In genomic region chr4:8507251-8507570, GRCh38 we compare ENCODE assay signal across 15 cellular contexts.
DNase-seq lines count a peak whose midpoint lies in the region; ATAC-seq and TF ChIP-seq lines count a peak whose summit lies in the region.
"Had no signal": no experiment of that assay in that cellular context is flagged by ENCODE, and none has a peak within 500 bp of the region (broad histone marks: within the 10 kb centered on the region; RNA-seq: fewer than 3 reads in every experiment).

No MANE protein-coding gene starts in this region.

- H3K18ac ChIP-seq in neuronal stem cell (ENCODE audit: low read length): peak overlapping the region; percentile 95

- H3K4me3 Mint-ChIP-seq in immature natural killer cell: no peak overlapping the region
- H3K4me3 Mint-ChIP-seq: naive thymus-derived CD8-positive, alpha-beta T cell; stimulated activated effector memory CD8-positive, alpha-beta T cell treated with anti-CD3 and anti-CD28 coated beads, Interleukin-12 subunit alpha, Interleukin-12 subunit beta, amount 100 ng/mL, for 72 hours had no signal

- no peaks in the 10 kb centered on the region for H3K9me3 Mint-ChIP-seq in immature natural killer cell
- H3K9me3 Mint-ChIP-seq: stimulated activated effector memory CD8-positive, alpha-beta T cell treated with anti-CD3 and anti-CD28 coated beads, Interleukin-12 subunit alpha, Interleukin-12 subunit beta, amount 100 ng/mL, for 72 hours had no signal

- no peak overlapping the region for H3K4me3 ChIP-seq in esophagus muscularis mucosa
- no peak overlapping the region for H3K4me3 ChIP-seq in neuronal stem cell (ENCODE audit: low read length in 2 of 2)
- H3K4me3 ChIP-seq in upper lobe of left lung: no peak overlapping the region
- no peak overlapping the region for H3K4me3 ChIP-seq in HAP-1

- peaks cover 0 to 5% (median 0%) of the 10 kb centered on the region in 4 donors for H3K27me3 ChIP-seq in esophagus muscularis mucosa
- H3K27me3 ChIP-seq in neuronal stem cell (ENCODE audit: control insufficient read depth in 3 of 3, insufficient read depth in 3 of 3, low read depth in 1 of 3, low read length in 3 of 3): peaks cover 0 to 15% (median 0%) of the 10 kb centered on the region in 3 experiments
- H3K27me3 ChIP-seq in upper lobe of left lung: no peaks in the 10 kb centered on the region
- H3K27me3 ChIP-seq in HAP-1 (ENCODE audit: low read depth): no peaks in the 10 kb centered on the region

- H2BK12ac ChIP-seq in neuronal stem cell (ENCODE audit: low read length): peak overlapping the region; percentile 96

- H2AK5ac ChIP-seq in neuronal stem cell (ENCODE audit: low read depth, low read length): peak overlapping the region; percentile 95

- no peak overlapping the region for H2AFZ ChIP-seq in neuronal stem cell (ENCODE audit: low read length)

- no peaks in the 10 kb centered on the region for H3K36me3 ChIP-seq in esophagus muscularis mucosa
- no peaks in the 10 kb centered on the region for H3K36me3 ChIP-seq in neuronal stem cell (replicated peaks in 1 of 2; ENCODE audit: control insufficient read depth in 2 of 2, insufficient read depth in 2 of 2, low read length in 2 of 2)
- no peaks in the 10 kb centered on the region for H3K36me3 ChIP-seq in upper lobe of left lung
- no peaks in the 10 kb centered on the region for H3K36me3 ChIP-seq in HAP-1 (replicated peaks)

- in situ Hi-C loops in HAP-1 (cut with MboI; ENCODE audit: low sequenced_read_pairs): no loop called here

- TF ChIP-seq CTCF in esophagus muscularis mucosa (IDR thresholded peaks at IDR 0.05) (no peak), upper lobe of left lung (IDR thresholded peaks at IDR 0.05) (no peak)

- no peaks in the 10 kb centered on the region for H3K36me3 Mint-ChIP-seq in immature natural killer cell
- H3K36me3 Mint-ChIP-seq: stimulated activated effector memory CD8-positive, alpha-beta T cell treated with anti-CD3 and anti-CD28 coated beads, Interleukin-12 subunit alpha, Interleukin-12 subunit beta, amount 100 ng/mL, for 72 hours had no signal

- intact Hi-C loops in esophagus muscularis mucosa (cut with DNase I): no loop called here

- peak overlapping the region; percentile 17 for H3K23ac ChIP-seq in neuronal stem cell (ENCODE audit: low read depth, low read length, poor library complexity)

- no peak overlapping the region for H3K27ac Mint-ChIP-seq in immature natural killer cell
- H3K27ac Mint-ChIP-seq: stimulated activated effector memory CD8-positive, alpha-beta T cell treated with anti-CD3 and anti-CD28 coated beads, Interleukin-12 subunit alpha, Interleukin-12 subunit beta, amount 100 ng/mL, for 72 hours had no signal

- H3K14ac ChIP-seq in neuronal stem cell (ENCODE audit: low read length): peak overlapping the region; percentile 59

- H2BK5ac ChIP-seq in neuronal stem cell (ENCODE audit: low read length): peak overlapping the region; percentile 78

- no peak overlapping the region for H3K4me2 ChIP-seq in neuronal stem cell (ENCODE audit: insufficient read depth, low read length, poor library complexity, severe bottlenecking)

- H3K27ac ChIP-seq in esophagus muscularis mucosa (replicated peaks in 1 of 4) (peak overlapping the region; percentile 66 to 77 (median 72)), neuronal stem cell (replicated peaks; ENCODE audit: low read length) (no peak overlapping the region), upper lobe of left lung (peak overlapping the region in 3 of 4 donors; percentile 6 to 77 (median 50))
- H3K27ac ChIP-seq: epithelial cell of prostate had no signal

- peak overlapping the region; percentile 3 for H4K91ac ChIP-seq in neuronal stem cell (ENCODE audit: low read depth, low read length, poor library complexity)

- peak overlapping the region; percentile 98 for H2BK15ac ChIP-seq in neuronal stem cell (ENCODE audit: low read length)

- DNase-seq in RPMI7951 (ENCODE audit: low read depth): peak; percentile 69
- DNase-seq in esophagus muscularis mucosa (ENCODE audit: extremely low spot score): no peak
- no peak for DNase-seq in neuronal stem cell (ENCODE audit: low spot score)
- DNase-seq in upper lobe of left lung: no peak
- DNase-seq in HAP-1 (ENCODE audit: low spot score in 2 of 2): no peak
- no peak for DNase-seq in immature natural killer cell
- DNase-seq in epidermal melanocyte (ENCODE audit: insufficient read length, low spot score): no peak
- DNase-seq: COR-L47, NCI-H1092 treated with DMSO at 0.1 percent for 48 hours, NCI-H524, SHP77 had no signal

- peak overlapping the region; percentile 93 for H3K4ac ChIP-seq in neuronal stem cell (ENCODE audit: low read length)

- H4K8ac ChIP-seq in neuronal stem cell (ENCODE audit: low read depth, low read length): peak overlapping the region; percentile 48

- H3K4me1 ChIP-seq in esophagus muscularis mucosa: peaks cover 38 to 51% (median 44%) of the 10 kb centered on the region in 4 donors
- peaks cover 12 to 26% of the 10 kb centered on the region in 2 donors for H3K4me1 ChIP-seq in neuronal stem cell (ENCODE audit: control insufficient read depth in 2 of 2, insufficient read depth in 1 of 2, low read depth in 1 of 2, low read length in 2 of 2)
- H3K4me1 ChIP-seq in upper lobe of left lung: peaks cover 7 to 17% (median 9%) of the 10 kb centered on the region in 4 donors
- no peaks in the 10 kb centered on the region for H3K4me1 ChIP-seq in HAP-1

- no peaks in the 10 kb centered on the region for H3K9me3 ChIP-seq in esophagus muscularis mucosa
- peaks cover 3% of the 10 kb centered on the region in 2 donors for H3K9me3 ChIP-seq in neuronal stem cell (replicated peaks in 1 of 2; ENCODE audit: control insufficient read depth in 2 of 2, insufficient read depth in 1 of 2, low read depth in 1 of 2, low read length in 2 of 2)
- no peaks in the 10 kb centered on the region for H3K9me3 ChIP-seq in upper lobe of left lung
- H3K9me3 ChIP-seq in HAP-1: no peaks in the 10 kb centered on the region

- WGBS in esophagus muscularis mucosa: 74% methylated on average over 11 of the region's 12 CpGs
- WGBS in neuronal stem cell (ENCODE audit: extremely low coverage in 2 of 2, insufficient read length in 2 of 2, insufficient replicate concordance in 1 of 2), 2 donors: no CpG with 5 or more reads among the region's 12 CpGs
- 39 to 79% methylated on average over 9 to 12 of the region's 12 CpGs for WGBS in upper lobe of left lung, 2 donors

- ATAC-seq in upper lobe of left lung (ENCODE audit: low FRiP score in 2 of 2): no peak
- ATAC-seq in HG03442 (IDR thresholded peaks at IDR 0.05; ENCODE audit: unreplicated experiment): no peak
- ATAC-seq: naive thymus-derived CD8-positive, alpha-beta T cell; stimulated activated effector memory CD8-positive, alpha-beta T cell treated with anti-CD3 and anti-CD28 coated beads, Interleukin-12 subunit alpha, Interleukin-12 subunit beta, amount 100 ng/mL, for 72 hours had no signal

- peak overlapping the region; percentile 82 for H2BK120ac ChIP-seq in neuronal stem cell (ENCODE audit: low read depth, low read length)

- TF ChIP-seq POLR2A in esophagus muscularis mucosa (IDR thresholded peaks at IDR 0.05; ENCODE audit: low read depth) (no peak), upper lobe of left lung (IDR thresholded peaks at IDR 0.05) (no peak)

- no peaks in the 10 kb centered on the region for H3K4me1 Mint-ChIP-seq in immature natural killer cell
- H3K4me1 Mint-ChIP-seq: stimulated activated effector memory CD8-positive, alpha-beta T cell treated with anti-CD3 and anti-CD28 coated beads, Interleukin-12 subunit alpha, Interleukin-12 subunit beta, amount 100 ng/mL, for 72 hours had no signal

- H3K27me3 Mint-ChIP-seq in immature natural killer cell (ENCODE audit: low read depth in 3 of 3): peaks cover 0 to 1% (median 0%) of the 10 kb centered on the region in 3 donors
- H3K27me3 Mint-ChIP-seq: naive thymus-derived CD8-positive, alpha-beta T cell had no signal

- no peak for TF ChIP-seq EP300 in esophagus muscularis mucosa (IDR thresholded peaks at IDR 0.05)
- no peak for TF ChIP-seq EP300 in upper lobe of left lung (IDR thresholded peaks at IDR 0.05)

- no peaks in the 10 kb centered on the region for H3K79me1 ChIP-seq in neuronal stem cell (ENCODE audit: low read depth, low read length)

- H3K9ac ChIP-seq in neuronal stem cell (ENCODE audit: low read depth, low read length, poor library complexity): no peak overlapping the region
